2 cellular contexts compared by ENCODE assay signal in the genomic region with DNA sequence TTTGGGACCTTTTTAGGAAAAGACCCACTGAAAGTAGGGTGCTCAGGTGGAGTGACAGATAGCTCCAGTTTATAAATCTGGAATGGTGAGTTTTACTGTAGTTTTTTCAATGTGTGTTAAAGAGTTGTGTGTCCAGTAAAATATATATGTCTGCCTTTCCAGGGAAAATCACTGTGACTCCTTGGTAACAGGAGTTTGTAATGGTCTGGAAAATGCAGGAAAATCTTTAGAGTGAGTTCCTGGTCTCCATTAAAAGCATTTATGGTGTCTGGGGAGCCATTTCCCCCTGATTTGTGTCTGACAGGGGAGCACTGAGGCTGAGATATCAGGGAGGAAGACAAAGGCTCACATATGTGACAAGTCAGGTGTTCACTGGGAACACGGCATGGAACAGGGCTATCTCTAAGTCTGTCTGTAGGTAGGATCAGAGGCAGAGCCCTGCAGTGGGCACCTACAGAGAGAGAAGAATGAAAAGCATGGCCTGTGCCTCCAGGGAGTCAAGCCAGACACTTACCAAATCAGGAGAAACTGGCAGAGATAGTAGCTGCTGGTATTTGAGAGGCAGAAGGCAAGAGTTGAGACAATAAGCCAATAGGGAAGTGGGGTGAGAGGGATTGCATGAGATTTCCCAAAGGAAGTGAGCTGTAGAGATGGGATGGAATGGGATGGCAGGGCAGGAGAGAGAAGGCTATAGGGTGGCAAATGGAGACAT.
TF ChIP-seq lines count a peak whose summit lies in the region.

No MANE protein-coding gene starts in this region.

TF ChIP-seq in SK-N-SH, 30 proteins besides CTCF, POLR2A, EP300 and RAD21:
- TF ChIP-seq, protein P1, sequence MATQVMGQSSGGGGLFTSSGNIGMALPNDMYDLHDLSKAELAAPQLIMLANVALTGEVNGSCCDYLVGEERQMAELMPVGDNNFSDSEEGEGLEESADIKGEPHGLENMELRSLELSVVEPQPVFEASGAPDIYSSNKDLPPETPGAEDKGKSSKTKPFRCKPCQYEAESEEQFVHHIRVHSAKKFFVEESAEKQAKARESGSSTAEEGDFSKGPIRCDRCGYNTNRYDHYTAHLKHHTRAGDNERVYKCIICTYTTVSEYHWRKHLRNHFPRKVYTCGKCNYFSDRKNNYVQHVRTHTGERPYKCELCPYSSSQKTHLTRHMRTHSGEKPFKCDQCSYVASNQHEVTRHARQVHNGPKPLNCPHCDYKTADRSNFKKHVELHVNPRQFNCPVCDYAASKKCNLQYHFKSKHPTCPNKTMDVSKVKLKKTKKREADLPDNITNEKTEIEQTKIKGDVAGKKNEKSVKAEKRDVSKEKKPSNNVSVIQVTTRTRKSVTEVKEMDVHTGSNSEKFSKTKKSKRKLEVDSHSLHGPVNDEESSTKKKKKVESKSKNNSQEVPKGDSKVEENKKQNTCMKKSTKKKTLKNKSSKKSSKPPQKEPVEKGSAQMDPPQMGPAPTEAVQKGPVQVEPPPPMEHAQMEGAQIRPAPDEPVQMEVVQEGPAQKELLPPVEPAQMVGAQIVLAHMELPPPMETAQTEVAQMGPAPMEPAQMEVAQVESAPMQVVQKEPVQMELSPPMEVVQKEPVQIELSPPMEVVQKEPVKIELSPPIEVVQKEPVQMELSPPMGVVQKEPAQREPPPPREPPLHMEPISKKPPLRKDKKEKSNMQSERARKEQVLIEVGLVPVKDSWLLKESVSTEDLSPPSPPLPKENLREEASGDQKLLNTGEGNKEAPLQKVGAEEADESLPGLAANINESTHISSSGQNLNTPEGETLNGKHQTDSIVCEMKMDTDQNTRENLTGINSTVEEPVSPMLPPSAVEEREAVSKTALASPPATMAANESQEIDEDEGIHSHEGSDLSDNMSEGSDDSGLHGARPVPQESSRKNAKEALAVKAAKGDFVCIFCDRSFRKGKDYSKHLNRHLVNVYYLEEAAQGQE (IDR thresholded peaks at IDR 0.05; ENCODE audit: low read depth, low read length) = no peak
- TF ChIP-seq JUND (IDR thresholded peaks at IDR 0.05) = no peak
- no peak for TF ChIP-seq TCF12 (IDR thresholded peaks at IDR 0.05)
- TF ChIP-seq, protein P2, sequence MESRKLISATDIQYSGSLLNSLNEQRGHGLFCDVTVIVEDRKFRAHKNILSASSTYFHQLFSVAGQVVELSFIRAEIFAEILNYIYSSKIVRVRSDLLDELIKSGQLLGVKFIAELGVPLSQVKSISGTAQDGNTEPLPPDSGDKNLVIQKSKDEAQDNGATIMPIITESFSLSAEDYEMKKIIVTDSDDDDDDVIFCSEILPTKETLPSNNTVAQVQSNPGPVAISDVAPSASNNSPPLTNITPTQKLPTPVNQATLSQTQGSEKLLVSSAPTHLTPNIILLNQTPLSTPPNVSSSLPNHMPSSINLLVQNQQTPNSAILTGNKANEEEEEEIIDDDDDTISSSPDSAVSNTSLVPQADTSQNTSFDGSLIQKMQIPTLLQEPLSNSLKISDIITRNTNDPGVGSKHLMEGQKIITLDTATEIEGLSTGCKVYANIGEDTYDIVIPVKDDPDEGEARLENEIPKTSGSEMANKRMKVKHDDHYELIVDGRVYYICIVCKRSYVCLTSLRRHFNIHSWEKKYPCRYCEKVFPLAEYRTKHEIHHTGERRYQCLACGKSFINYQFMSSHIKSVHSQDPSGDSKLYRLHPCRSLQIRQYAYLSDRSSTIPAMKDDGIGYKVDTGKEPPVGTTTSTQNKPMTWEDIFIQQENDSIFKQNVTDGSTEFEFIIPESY (IDR thresholded peaks at IDR 0.05; ENCODE audit: borderline replicate concordance, low read depth) = no peak
- TF ChIP-seq, protein P3, sequence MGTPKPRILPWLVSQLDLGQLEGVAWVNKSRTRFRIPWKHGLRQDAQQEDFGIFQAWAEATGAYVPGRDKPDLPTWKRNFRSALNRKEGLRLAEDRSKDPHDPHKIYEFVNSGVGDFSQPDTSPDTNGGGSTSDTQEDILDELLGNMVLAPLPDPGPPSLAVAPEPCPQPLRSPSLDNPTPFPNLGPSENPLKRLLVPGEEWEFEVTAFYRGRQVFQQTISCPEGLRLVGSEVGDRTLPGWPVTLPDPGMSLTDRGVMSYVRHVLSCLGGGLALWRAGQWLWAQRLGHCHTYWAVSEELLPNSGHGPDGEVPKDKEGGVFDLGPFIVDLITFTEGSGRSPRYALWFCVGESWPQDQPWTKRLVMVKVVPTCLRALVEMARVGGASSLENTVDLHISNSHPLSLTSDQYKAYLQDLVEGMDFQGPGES (IDR thresholded peaks at IDR 0.05; ENCODE audit: low read depth, low read length) = no peak
- no peak for TF ChIP-seq FOSL2 (IDR thresholded peaks at IDR 0.05; ENCODE audit: borderline replicate concordance, low read depth)
- TF ChIP-seq TEAD4 (IDR thresholded peaks at IDR 0.05; ENCODE audit: borderline replicate concordance, insufficient read depth) = no peak

TF ChIP-seq in SK-N-SH treated with all-trans-retinoic acid at 6 μM for 48 hours, 23 proteins besides CTCF, POLR2A, EP300 and RAD21 (continued from another document):
- TF ChIP-seq, protein P4, sequence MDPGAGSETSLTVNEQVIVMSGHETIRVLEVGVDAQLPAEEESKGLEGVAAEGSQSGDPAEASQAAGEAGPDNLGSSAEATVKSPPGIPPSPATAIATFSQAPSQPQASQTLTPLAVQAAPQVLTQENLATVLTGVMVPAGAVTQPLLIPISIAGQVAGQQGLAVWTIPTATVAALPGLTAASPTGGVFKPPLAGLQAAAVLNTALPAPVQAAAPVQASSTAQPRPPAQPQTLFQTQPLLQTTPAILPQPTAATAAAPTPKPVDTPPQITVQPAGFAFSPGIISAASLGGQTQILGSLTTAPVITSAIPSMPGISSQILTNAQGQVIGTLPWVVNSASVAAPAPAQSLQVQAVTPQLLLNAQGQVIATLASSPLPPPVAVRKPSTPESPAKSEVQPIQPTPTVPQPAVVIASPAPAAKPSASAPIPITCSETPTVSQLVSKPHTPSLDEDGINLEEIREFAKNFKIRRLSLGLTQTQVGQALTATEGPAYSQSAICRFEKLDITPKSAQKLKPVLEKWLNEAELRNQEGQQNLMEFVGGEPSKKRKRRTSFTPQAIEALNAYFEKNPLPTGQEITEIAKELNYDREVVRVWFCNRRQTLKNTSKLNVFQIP (CRISPR knock-in tag; IDR thresholded peaks at IDR 0.05; ENCODE audit: borderline replicate concordance, low read depth) = no peak
- TF ChIP-seq ZFP3 (CRISPR knock-in tag; IDR thresholded peaks at IDR 0.05) (no peak), ISL1 (CRISPR knock-in tag; IDR thresholded peaks at IDR 0.05) (no peak), ZFP30 (CRISPR knock-in tag; IDR thresholded peaks at IDR 0.05) (no peak), ESRRG (CRISPR knock-in tag; IDR thresholded peaks at IDR 0.05) (no peak)
- TF ChIP-seq, protein P5, sequence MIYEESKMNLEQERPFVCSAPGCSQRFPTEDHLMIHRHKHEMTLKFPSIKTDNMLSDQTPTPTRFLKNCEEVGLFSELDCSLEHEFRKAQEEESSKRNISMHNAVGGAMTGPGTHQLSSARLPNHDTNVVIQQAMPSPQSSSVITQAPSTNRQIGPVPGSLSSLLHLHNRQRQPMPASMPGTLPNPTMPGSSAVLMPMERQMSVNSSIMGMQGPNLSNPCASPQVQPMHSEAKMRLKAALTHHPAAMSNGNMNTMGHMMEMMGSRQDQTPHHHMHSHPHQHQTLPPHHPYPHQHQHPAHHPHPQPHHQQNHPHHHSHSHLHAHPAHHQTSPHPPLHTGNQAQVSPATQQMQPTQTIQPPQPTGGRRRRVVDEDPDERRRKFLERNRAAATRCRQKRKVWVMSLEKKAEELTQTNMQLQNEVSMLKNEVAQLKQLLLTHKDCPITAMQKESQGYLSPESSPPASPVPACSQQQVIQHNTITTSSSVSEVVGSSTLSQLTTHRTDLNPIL (CRISPR knock-in tag; IDR thresholded peaks at IDR 0.05; ENCODE audit: low read depth) = no peak
- TF ChIP-seq, protein P6, sequence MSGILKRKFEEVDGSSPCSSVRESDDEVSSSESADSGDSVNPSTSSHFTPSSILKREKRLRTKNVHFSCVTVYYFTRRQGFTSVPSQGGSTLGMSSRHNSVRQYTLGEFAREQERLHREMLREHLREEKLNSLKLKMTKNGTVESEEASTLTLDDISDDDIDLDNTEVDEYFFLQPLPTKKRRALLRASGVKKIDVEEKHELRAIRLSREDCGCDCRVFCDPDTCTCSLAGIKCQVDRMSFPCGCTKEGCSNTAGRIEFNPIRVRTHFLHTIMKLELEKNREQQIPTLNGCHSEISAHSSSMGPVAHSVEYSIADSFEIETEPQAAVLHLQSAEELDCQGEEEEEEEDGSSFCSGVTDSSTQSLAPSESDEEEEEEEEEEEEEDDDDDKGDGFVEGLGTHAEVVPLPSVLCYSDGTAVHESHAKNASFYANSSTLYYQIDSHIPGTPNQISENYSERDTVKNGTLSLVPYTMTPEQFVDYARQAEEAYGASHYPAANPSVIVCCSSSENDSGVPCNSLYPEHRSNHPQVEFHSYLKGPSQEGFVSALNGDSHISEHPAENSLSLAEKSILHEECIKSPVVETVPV (CRISPR knock-in tag; IDR thresholded peaks at IDR 0.05) = no peak
TF ChIP-seq in SK-N-SH treated with all-trans-retinoic acid at 6 μM for 48 hours: peak in this region for 0.
